Comparison of ENCODE assay signal across 20 cellular contexts in the genomic region with DNA sequence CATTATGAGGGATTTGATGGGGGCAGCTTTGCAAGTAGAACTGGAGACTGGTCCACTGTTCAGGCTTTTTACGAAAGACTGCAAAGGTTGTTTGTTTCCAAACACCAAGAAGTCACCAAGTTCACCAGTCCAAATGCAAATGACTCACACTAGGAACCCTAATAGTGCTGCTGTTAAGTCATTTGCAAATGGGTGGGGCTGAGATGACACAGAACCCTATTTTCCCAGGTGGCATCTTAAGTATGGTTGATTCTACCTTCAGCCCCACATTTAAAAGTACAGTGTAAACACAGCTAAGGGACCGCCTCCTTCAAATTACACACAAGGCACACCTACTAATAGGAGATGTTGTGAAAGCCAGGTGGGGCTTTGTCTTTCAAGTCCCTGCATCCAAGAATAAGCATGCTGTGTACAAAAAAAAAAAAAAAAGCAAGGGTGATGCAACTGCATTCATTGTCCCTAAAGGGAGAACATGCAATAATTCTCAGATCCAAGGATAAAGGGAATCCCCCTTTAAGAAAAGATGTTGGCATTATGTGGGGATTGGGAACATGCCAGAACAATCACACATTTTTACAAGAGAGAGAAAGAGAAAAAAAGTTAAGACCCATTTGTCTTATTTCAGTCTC. TPM values are rescaled to one million over a fixed set of nuclear protein-coding genes. Genes with fewer than 3 reads are reported as not detected.
A peak's percentile ranks its signal among the peaks of the same experiment; 100 is the strongest.
DNase-seq lines count a peak whose midpoint lies in the region; ATAC-seq, FAIRE-seq and TF ChIP-seq lines count a peak whose summit lies in the region.
"Had no signal": no experiment of that assay in that cellular context is flagged by ENCODE, and none has a peak within 500 bp of the region (broad histone marks: within the 10 kb centered on the region; RNA-seq: fewer than 3 reads in every experiment).

No MANE protein-coding gene starts in this region.

- peak overlapping the region; percentile 20 for H3K4me3 ChIP-seq in bronchial epithelial cell (ENCODE audit: low read depth, low read length)
- H3K4me3 ChIP-seq in upper lobe of right lung = no peak overlapping the region
- no peak overlapping the region for H3K4me3 ChIP-seq in CD8-positive, alpha-beta T cell (ENCODE audit: low read depth, low read length)
- H3K4me3 ChIP-seq: gastroesophageal sphincter, testis had no signal

- ATAC-seq in upper lobe of right lung (no peak), GM21825 (IDR thresholded peaks at IDR 0.05; ENCODE audit: unreplicated experiment) (no peak)
- ATAC-seq in CD8-positive, alpha-beta T cell = no peak
- ATAC-seq: effector memory CD8-positive, alpha-beta T cell; gastroesophageal sphincter had no signal

- intact Hi-C loops in upper lobe of right lung (cut with DNase I) = no loop called here
- intact Hi-C loops in CD8-positive, alpha-beta T cell (cut with DNase I, micrococcal nuclease) = no loop called here

- DNase-seq in H54 (ENCODE audit: insufficient read length, low spot score) (no peak), NCI-H1436 treated with DMSO at 0.1 percent for 48 hours (lab: John Stamatoyannopoulos, UW) (peak; percentile 88), bronchial epithelial cell (ENCODE audit: low read depth) (peak; percentile 96), kidney tubule cell (ENCODE audit: low spot score) (peak; percentile 18), upper lobe of right lung (no peak)
- no peak for DNase-seq in NK-92 treated with Interleukin-12 subunit alpha and Interleukin-12 subunit beta, amount 100 ng/mL, for 24 hours (lab: John Stamatoyannopoulos, UW)
- no peak for DNase-seq in CD8-positive, alpha-beta T cell
- DNase-seq: amniotic stem cell; effector memory CD8-positive, alpha-beta T cell; GF-D8; naive B cell; T-helper 2 cell; testis had no signal

- TF ChIP-seq POLR2A in H54 (IDR thresholded peaks at IDR 0.05; ENCODE audit: low read depth, low read length) = no peak

- no peaks in the 10 kb centered on the region for H3K36me3 ChIP-seq in bronchial epithelial cell (ENCODE audit: control insufficient read depth, insufficient read depth, low read length)
- no peaks in the 10 kb centered on the region for H3K36me3 ChIP-seq in upper lobe of right lung
- H3K36me3 ChIP-seq in CD8-positive, alpha-beta T cell (ENCODE audit: insufficient read depth, low read length) = no peaks in the 10 kb centered on the region
- H3K36me3 ChIP-seq: gastroesophageal sphincter had no signal

- no peak overlapping the region for H3K27ac Mint-ChIP-seq in CD8-positive, alpha-beta T cell
- H3K27ac Mint-ChIP-seq: effector memory CD8-positive, alpha-beta T cell; IgD-negative memory B cell; naive B cell had no signal

- H3K9me3 Mint-ChIP-seq in CD8-positive, alpha-beta T cell = peaks cover 7% of the 10 kb centered on the region

- no peaks in the 10 kb centered on the region for H3K27me3 ChIP-seq in bronchial epithelial cell (ENCODE audit: control insufficient read depth, insufficient read depth, low read length)
- H3K27me3 ChIP-seq in upper lobe of right lung = no peaks in the 10 kb centered on the region
- no peaks in the 10 kb centered on the region for H3K27me3 ChIP-seq in CD8-positive, alpha-beta T cell (ENCODE audit: insufficient read depth, low read length)
- H3K27me3 ChIP-seq: gastroesophageal sphincter, testis had no signal

- H3K4me1 ChIP-seq in upper lobe of right lung = no peaks in the 10 kb centered on the region
- H3K4me1 ChIP-seq in CD8-positive, alpha-beta T cell (ENCODE audit: insufficient read depth, low read length) = no peaks in the 10 kb centered on the region
- H3K4me1 ChIP-seq: gastroesophageal sphincter, parathyroid adenoma, testis had no signal

- POLR2A ChIA-PET in CD8-positive, alpha-beta T cell (lab: Charles Lee) = no interaction called here

- H3K27me3 Mint-ChIP-seq in CD8-positive, alpha-beta T cell (ENCODE audit: low read depth) = no peaks in the 10 kb centered on the region
- H3K27me3 Mint-ChIP-seq: effector memory CD8-positive, alpha-beta T cell; IgD-negative memory B cell; naive B cell had no signal

- CTCF ChIA-PET in CD8-positive, alpha-beta T cell (lab: Charles Lee) = no interaction called here

- H3K4me3 Mint-ChIP-seq in CD8-positive, alpha-beta T cell = no peak overlapping the region
- H3K4me3 Mint-ChIP-seq: effector memory CD8-positive, alpha-beta T cell; IgD-negative memory B cell; naive B cell had no signal

- no peak for TF ChIP-seq CTCF in bronchial epithelial cell (IDR thresholded peaks at IDR 0.05; ENCODE audit: insufficient read depth, low read length, severe bottlenecking)
- TF ChIP-seq CTCF in upper lobe of right lung (IDR thresholded peaks at IDR 0.05) = no peak
- TF ChIP-seq CTCF in CD8-positive, alpha-beta T cell (IDR thresholded peaks at IDR 0.05) = no peak

- H3K4me1 Mint-ChIP-seq in CD8-positive, alpha-beta T cell (ENCODE audit: low read depth) = no peaks in the 10 kb centered on the region
- H3K4me1 Mint-ChIP-seq: IgD-negative memory B cell, naive B cell had no signal

- no peaks in the 10 kb centered on the region for H3K9me3 ChIP-seq in upper lobe of right lung
- no peaks in the 10 kb centered on the region for H3K9me3 ChIP-seq in CD8-positive, alpha-beta T cell (ENCODE audit: low read length)
- H3K9me3 ChIP-seq: testis had no signal

- H3K27ac ChIP-seq in upper lobe of right lung = no peak overlapping the region
- no peak overlapping the region for H3K27ac ChIP-seq in CD8-positive, alpha-beta T cell (ENCODE audit: low read depth, low read length)
- H3K27ac ChIP-seq: gastroesophageal sphincter, parathyroid adenoma, testis had no signal

- no peaks in the 10 kb centered on the region for H3K36me3 Mint-ChIP-seq in CD8-positive, alpha-beta T cell
- H3K36me3 Mint-ChIP-seq: naive B cell had no signal

- FAIRE-seq in H54 (lab: Jason Lieb, UNC) = peak; percentile 43
- peak; percentile 47 for FAIRE-seq in bronchial epithelial cell (lab: Jason Lieb, UNC)
- FAIRE-seq: D721Med, GM12892 had no signal

RNA-seq across cellular contexts. Expression of gene BDNF, which starts 27.3 kb away (rescaled TPM):
- 0.79 and 1.7 TPM in 2 replicates for total RNA-seq in bronchial epithelial cell
- 4.3 TPM for total RNA-seq in upper lobe of right lung
- not detected for total RNA-seq in CD8-positive, alpha-beta T cell
- total RNA-seq: activated CD8-positive, alpha-beta memory T cell treated with anti-CD3 and anti-CD28 coated beads for 36 hours had no signal

Comparison
In these comparisons a context has a peak if more than half of its experiments do, and no peak if none do; other contexts are left out.
1. DNase-seq: peak in NCI-H1436 treated with DMSO at 0.1 percent for 48 hours (single experiment), bronchial epithelial cell (single experiment) and kidney tubule cell (single experiment); none in H54 (single experiment), upper lobe of right lung (single experiment), NK-92 treated with Interleukin-12 subunit alpha and Interleukin-12 subunit beta, amount 100 ng/mL, for 24 hours (single experiment) and CD8-positive, alpha-beta T cell (0 of 7).